ENCODE assay signal across 8 cellular contexts in the genomic region with DNA sequence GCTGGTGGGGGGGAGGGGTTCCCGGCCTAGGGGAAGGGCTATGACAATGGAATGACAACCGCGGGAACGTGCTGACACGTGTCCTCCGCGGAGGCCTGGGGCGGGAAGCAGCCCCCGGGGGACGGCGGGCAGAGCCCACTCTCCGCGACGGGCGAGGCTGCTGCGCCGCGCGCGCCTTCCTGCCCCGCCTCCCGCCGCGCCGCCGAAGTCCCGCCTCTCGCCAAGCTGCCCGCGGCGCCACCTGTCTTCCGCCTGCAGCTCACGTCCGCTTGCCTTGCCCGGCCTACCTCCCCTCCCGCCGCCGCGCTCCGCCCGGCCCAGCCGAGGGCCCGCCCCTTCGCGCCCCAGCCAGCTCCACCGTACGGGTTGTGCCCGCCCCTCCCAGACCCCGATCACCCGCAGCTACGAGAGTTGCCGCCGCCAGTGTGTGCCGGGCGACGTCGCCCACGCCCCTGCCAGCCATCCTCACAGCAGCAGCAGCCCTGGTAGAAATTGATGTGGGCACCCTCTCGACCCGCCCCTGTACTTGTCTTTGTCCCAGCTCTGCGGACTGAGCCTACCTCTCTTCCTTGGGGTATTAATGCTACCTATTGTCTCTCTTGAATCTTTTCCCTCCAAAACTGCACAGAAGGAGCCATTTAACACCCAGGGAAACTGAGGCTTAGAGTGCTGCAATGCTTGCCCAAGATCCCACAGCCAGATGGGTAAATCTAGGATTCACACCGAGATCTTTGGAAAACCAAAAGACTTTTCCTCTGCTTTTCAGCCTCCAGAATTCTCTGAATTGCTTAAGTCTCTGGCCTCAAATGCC. TPM values are rescaled to one million over a fixed set of nuclear protein-coding genes. Genes with fewer than 3 reads are reported as not detected.
DNase-seq lines count a peak whose midpoint lies in the region; ATAC-seq and TF ChIP-seq lines count a peak whose summit lies in the region.

A gene with protein sequence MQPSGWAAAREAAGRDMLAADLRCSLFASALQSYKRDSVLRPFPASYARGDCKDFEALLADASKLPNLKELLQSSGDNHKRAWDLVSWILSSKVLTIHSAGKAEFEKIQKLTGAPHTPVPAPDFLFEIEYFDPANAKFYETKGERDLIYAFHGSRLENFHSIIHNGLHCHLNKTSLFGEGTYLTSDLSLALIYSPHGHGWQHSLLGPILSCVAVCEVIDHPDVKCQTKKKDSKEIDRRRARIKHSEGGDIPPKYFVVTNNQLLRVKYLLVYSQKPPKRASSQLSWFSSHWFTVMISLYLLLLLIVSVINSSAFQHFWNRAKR (minus strand): TSS at position 180 of the 811 bp plus-strand sequence. CDS start 457 bp downstream, outside the sequence.

- no peaks in the 10 kb centered on the region for H3K9me3 Mint-ChIP-seq in CD4-positive, alpha-beta memory T cell

- peak within 1 kb of the TSS; percentile 80 to 97 (median 95) for H3K27ac Mint-ChIP-seq in CD4-positive, alpha-beta memory T cell

- intact Hi-C loops in CD4-positive, alpha-beta memory T cell (cut with micrococcal nuclease), result loop anchor here (1.0 to 5.0 kb wide), 5 partner anchors 8 to 1125 kb away; a partner anchor contains a TSS
- intact Hi-C loops in lower lobe of right lung (cut with DNase I), result no loop called here

- no peaks in the 10 kb centered on the region for H3K27me3 ChIP-seq in CD4-positive, alpha-beta memory T cell (ENCODE audit: insufficient read depth, low read length)
- H3K27me3 ChIP-seq in lower lobe of right lung (ENCODE audit: low read depth), result no peaks in the 10 kb centered on the region

- CTCF ChIA-PET in CD4-positive, alpha-beta memory T cell (lab: Charles Lee; ENCODE audit: partially characterized antibody), result interaction anchor here (0.8 to 4.3 kb wide), 12 partner anchors 9 to 253 kb away, joined by 3 to 36 read pairs (median 5); a partner anchor contains a TSS

- peak; percentile 60 for TF ChIP-seq CTCF in lower lobe of right lung (IDR thresholded peaks at IDR 0.05)

- H3K36me3 ChIP-seq in CD4-positive, alpha-beta memory T cell (ENCODE audit: insufficient read depth, low read length), result no peaks in the 10 kb centered on the region
- H3K36me3 ChIP-seq in lower lobe of right lung, result no peaks in the 10 kb centered on the region

- POLR2A ChIA-PET in CD4-positive, alpha-beta memory T cell (lab: Charles Lee; ENCODE audit: partially characterized antibody), result interaction anchor here (0.5 to 5.3 kb wide), 21 partner anchors 9 to 1277 kb away, joined by 3 to 92 read pairs (median 4); a partner anchor contains a TSS

- no peaks in the 10 kb centered on the region for H3K9me3 ChIP-seq in CD4-positive, alpha-beta memory T cell (ENCODE audit: control insufficient read depth in 1 of 2, low read length in 2 of 2)
- no peaks in the 10 kb centered on the region for H3K9me3 ChIP-seq in lower lobe of right lung

- H3K36me3 Mint-ChIP-seq in CD4-positive, alpha-beta memory T cell, result peaks cover 0 to 7% of the 10 kb centered on the region in 2 donors

- peak within 1 kb of the TSS; percentile 87 to 92 (median 90) for H3K4me3 Mint-ChIP-seq in CD4-positive, alpha-beta memory T cell

- no peaks in the 10 kb centered on the region for H3K27me3 Mint-ChIP-seq in CD4-positive, alpha-beta memory T cell

- peak within 1 kb of the TSS; percentile 68 to 78 for H3K4me3 ChIP-seq in CD4-positive, alpha-beta memory T cell (ENCODE audit: low read length in 2 of 2)
- H3K4me3 ChIP-seq in lower lobe of right lung, result peak within 1 kb of the TSS; percentile 76

- peak; percentile 89 to 92 (median 90) for DNase-seq in CD4-positive, alpha-beta memory T cell
- DNase-seq in NCI-H82 (lab: John Stamatoyannopoulos, UW), result peak; percentile 96
- DNase-seq in activated CD4-positive, alpha-beta T cell treated with anti-CD3 and anti-CD28 coated beads, Interleukin-2, amount 50 U/mL, for 48 hours, result peak; percentile 92 to 94
- DNase-seq in dermis microvascular lymphatic vessel endothelial cell (ENCODE audit: low read depth in 2 of 2), result peak; percentile 70 to 91
- DNase-seq in lower lobe of right lung, result peak; percentile 96
- DNase-seq in stimulated activated CD4-positive, alpha-beta T cell treated with anti-CD3 and anti-CD28 coated beads, TNF-alpha, amount 100 ng/mL, for 24 hours (ENCODE audit: low read depth in 3 of 3), result peak; percentile 68 to 93 (median 89)

- H3K4me1 Mint-ChIP-seq in CD4-positive, alpha-beta memory T cell, result peaks cover 28 to 43% (median 34%) of the 10 kb centered on the region in 4 donors

- H3K4me1 ChIP-seq in CD4-positive, alpha-beta memory T cell (ENCODE audit: insufficient read depth, low read length), result peaks cover 29% of the 10 kb centered on the region
- peaks cover 15% of the 10 kb centered on the region for H3K4me1 ChIP-seq in lower lobe of right lung

- ATAC-seq in GM19452 (IDR thresholded peaks at IDR 0.05; ENCODE audit: unreplicated experiment), result peak; percentile 85
- ATAC-seq in HG03571 (IDR thresholded peaks at IDR 0.05; ENCODE audit: unreplicated experiment), result peak; percentile 83
- ATAC-seq in lower lobe of right lung, result peak; percentile 98 to 99

- peak within 1 kb of the TSS; percentile 86 for H3K27ac ChIP-seq in CD4-positive, alpha-beta memory T cell (ENCODE audit: low read depth, low read length)
- H3K27ac ChIP-seq in lower lobe of right lung, result peak within 1 kb of the TSS; percentile 90

RNA-seq across cellular contexts. Expression of the gene that starts here (rescaled TPM):
- 10 to 100 TPM; 20.8 to 21.4 TPM for total RNA-seq in CD4-positive, alpha-beta memory T cell
- polyA plus RNA-seq in CD4-positive, alpha-beta memory T cell, result 10 to 100 TPM; 27.1 to 27.2 TPM
- total RNA-seq in dermis microvascular lymphatic vessel endothelial cell, result 1.8 and 3.0 TPM in 2 replicates
- total RNA-seq in lower lobe of right lung, result 8.8 TPM

Comparison
In these comparisons a context has a peak if more than half of its experiments do, and no peak if none do; other contexts are left out.
1. Peak in every context shown above with its lines: DNase-seq, ATAC-seq, H3K4me3 ChIP-seq and H3K27ac ChIP-seq.